ENCODE assay signal across 8 cellular contexts in genomic region chr6:28281288-28282064, GRCh38. TPM values are rescaled to one million over a fixed set of nuclear protein-coding genes. Genes with fewer than 3 reads are reported as not detected.
DNase-seq lines count a peak whose midpoint lies in the region; TF ChIP-seq lines count a peak whose summit lies in the region.

Gene PGBD1 (plus strand): TSS chr6:28281572. CDS start chr6:28283814, 2,242 bp downstream.

- CTCF ChIA-PET in RWPE1 (lab: Yijun Ruan, JAX): no interaction called here

- H3K36me3 Mint-ChIP-seq in activated naive CD4-positive, alpha-beta T cell treated with anti-CD3 and anti-CD28 coated beads, Interleukin-2, amount 50 U/mL, for 24 hours: peaks cover 14% of the 10 kb centered on the region
- no peaks in the 10 kb centered on the region for H3K36me3 Mint-ChIP-seq in glutamatergic neuron (ENCODE audit: unreplicated experiment)

- H3K79me2 ChIP-seq in GM23248 (ENCODE audit: insufficient read depth): peaks cover 24% of the 10 kb centered on the region

- intact Hi-C loops in tibial artery (cut with DNase I; ENCODE audit: low total_unique reads): no loop called here

- H3K9me3 Mint-ChIP-seq in activated naive CD4-positive, alpha-beta T cell treated with anti-CD3 and anti-CD28 coated beads, Interleukin-2, amount 50 U/mL, for 24 hours: peaks cover 7% of the 10 kb centered on the region
- H3K9me3 Mint-ChIP-seq in glutamatergic neuron (ENCODE audit: unreplicated experiment): peaks cover 2% of the 10 kb centered on the region

- peak within 1 kb of the TSS; percentile 95 for H3K4me2 ChIP-seq in GM23248 (ENCODE audit: unreplicated experiment)

- in situ Hi-C loops in GM23248 (cut with MboI): no loop called here

- peak; percentile 88 for DNase-seq in ELR (ENCODE audit: low read depth)
- peak; percentile 86 for DNase-seq in GM23248
- DNase-seq in LNCaP clone FGC (ENCODE audit: low read depth): no peak
- peak; percentile 70 for DNase-seq in RWPE1 (ENCODE audit: low spot score)
- DNase-seq in glutamatergic neuron: peak; percentile 90
- DNase-seq in nucleus accumbens (lab: John Stamatoyannopoulos, UW): peak in 51 of 56 donors; percentile 3 to 81 (median 37)
- DNase-seq in tibial artery: peak; percentile 51 to 79

- 1% methylated on average over 42 to 48 of the region's 50 CpGs for WGBS in GM23248 (ENCODE audit: low coverage in 1 of 2, low lambda C conversion rate in 2 of 2, missing lambda C conversion rate in 2 of 2), 2 experiments

- H3K4me3 Mint-ChIP-seq in activated naive CD4-positive, alpha-beta T cell treated with anti-CD3 and anti-CD28 coated beads, Interleukin-2, amount 50 U/mL, for 24 hours: peak within 1 kb of the TSS; percentile 84
- peak within 1 kb of the TSS; percentile 97 for H3K4me3 Mint-ChIP-seq in glutamatergic neuron (ENCODE audit: unreplicated experiment)

- H3K9ac ChIP-seq in GM23248: peak within 1 kb of the TSS; percentile 84

- H3K36me3 ChIP-seq in GM23248 (ENCODE audit: low read depth): no peaks in the 10 kb centered on the region
- peaks cover 30 to 38% (median 32%) of the 10 kb centered on the region in 3 donors for H3K36me3 ChIP-seq in tibial artery

- H4K20me1 ChIP-seq in GM23248 (ENCODE audit: insufficient read depth): no peaks in the 10 kb centered on the region

- H3K4me1 Mint-ChIP-seq in activated naive CD4-positive, alpha-beta T cell treated with anti-CD3 and anti-CD28 coated beads, Interleukin-2, amount 50 U/mL, for 24 hours: peaks cover 12% of the 10 kb centered on the region
- H3K4me1 Mint-ChIP-seq in glutamatergic neuron (ENCODE audit: low read depth, unreplicated experiment): peaks cover 6% of the 10 kb centered on the region

- H3K9me3 ChIP-seq in GM23248 (ENCODE audit: low read depth) (no peaks in the 10 kb centered on the region), tibial artery (no peaks in the 10 kb centered on the region)

- peak within 1 kb of the TSS; percentile 2 for H3K27ac Mint-ChIP-seq in activated naive CD4-positive, alpha-beta T cell treated with anti-CD3 and anti-CD28 coated beads, Interleukin-2, amount 50 U/mL, for 24 hours
- peak within 1 kb of the TSS; percentile 80 for H3K27ac Mint-ChIP-seq in glutamatergic neuron (ENCODE audit: unreplicated experiment)

- H3K27me3 Mint-ChIP-seq in activated naive CD4-positive, alpha-beta T cell treated with anti-CD3 and anti-CD28 coated beads, Interleukin-2, amount 50 U/mL, for 24 hours: peaks cover 29% of the 10 kb centered on the region
- no peaks in the 10 kb centered on the region for H3K27me3 Mint-ChIP-seq in glutamatergic neuron (ENCODE audit: unreplicated experiment)

- POLR2A ChIA-PET in RWPE1 (lab: Yijun Ruan, JAX; ENCODE audit: low non-redundant PET): interaction anchor here (0.7 kb wide), 1 partner anchor 15 kb away, joined by 4 read pairs; no protein-coding TSS in a partner anchor

- no peaks in the 10 kb centered on the region for H3K9me2 ChIP-seq in GM23248 (ENCODE audit: insufficient read depth)

- H3K4me1 ChIP-seq in GM23248 (ENCODE audit: insufficient read depth): no peaks in the 10 kb centered on the region
- peaks cover 0 to 11% (median 3%) of the 10 kb centered on the region in 4 donors for H3K4me1 ChIP-seq in tibial artery

- 0 out of 2 replicates have a peak, but pooled peaks cover 3% of the 10 kb centered on the region for H3F3A ChIP-seq in GM23248 (ENCODE audit: insufficient read depth)

- H2AFZ ChIP-seq in GM23248: peak within 1 kb of the TSS; percentile 96

- H3K27me3 ChIP-seq in GM23248 (replicated peaks; ENCODE audit: insufficient read depth) (no peaks in the 10 kb centered on the region), tibial artery (no peaks in the 10 kb centered on the region)

- H3K27ac ChIP-seq in GM23248 (0 out of 2 replicates have a peak within 1 kb of the TSS, but pooled peaks have one; percentile 18), RWPE1 (peak within 1 kb of the TSS; percentile 63), tibial artery (peak within 1 kb of the TSS; percentile 59 to 74)

- TF ChIP-seq CTCF in LNCaP clone FGC (IDR thresholded peaks at IDR 0.05; ENCODE audit: control insufficient read depth, extremely low read depth, insufficient read depth): no peak
- TF ChIP-seq CTCF in RWPE1 (conservative IDR thresholded peaks at IDR 0.05; ENCODE audit: low read depth): no peak
- no peak for TF ChIP-seq CTCF in glutamatergic neuron (IDR thresholded peaks at IDR 0.05; ENCODE audit: partially characterized antibody, unreplicated experiment)
- no peak for TF ChIP-seq CTCF in tibial artery (IDR thresholded peaks at IDR 0.05)

- H3K4me3 ChIP-seq in GM23248 (peak within 1 kb of the TSS; percentile 90), LNCaP clone FGC (ENCODE audit: low read depth, low read length) (peak within 1 kb of the TSS; percentile 52), tibial artery (peak within 1 kb of the TSS; percentile 64 to 72)

RNA-seq across cellular contexts. Expression of gene PGBD1, which starts in this region (rescaled TPM):
- 4.9 and 6.7 TPM in 2 replicates for total RNA-seq in GM23248 (2014; rRNA removed; shearing (Covaris generic))
- polyA plus RNA-seq in GM23248 (2016; fragmentation: Nextera tagmentation; extraction: Ambion mirVana): 4.1 and 5.0 TPM in 2 replicates
- total RNA-seq in glutamatergic neuron (ENCODE audit: unreplicated experiment): 18.1 TPM
